Comparison of ENCODE assay signal across 8 cellular contexts in genomic region chr14:102437997-102438922, GRCh38.
DNase-seq lines count a peak whose midpoint lies in the region; ATAC-seq and TF ChIP-seq lines count a peak whose summit lies in the region.

No MANE protein-coding gene starts in this region.

- DNase-seq in GM04503 (ENCODE audit: low read depth) = peak; percentile 6
- peak; percentile 32 for DNase-seq in NAMALWA (ENCODE audit: low spot score)
- DNase-seq in activated naive CD8-positive, alpha-beta T cell treated with anti-CD3 and anti-CD28 coated beads, Interleukin-2, amount 50 U/mL, for 24 hours = peak; percentile 80
- peak; percentile 91 for DNase-seq in cardiac septum (ENCODE audit: low spot score)
- peak; percentile 86 for DNase-seq in pons (ENCODE audit: low spot score)
- DNase-seq in transverse colon = peak; percentile 91

- in situ Hi-C loops in transverse colon (cut with MboI; ENCODE audit: low pct_ligation_motif_present in 1 of 4, low pct_unique_long_range_greater_than_20kb in 1 of 4, low sequenced_read_pairs in 3 of 4) = loop anchor here in 3 of 4 donors (5.0 to 10.0 kb wide), 2 partner anchors 77 to 79 kb away; no protein-coding TSS in a partner anchor

- intact Hi-C loops in cardiac septum (cut with DNase I) = loop anchor here (1.0 kb wide), 1 partner anchor 79 kb away; no protein-coding TSS in a partner anchor
- intact Hi-C loops in transverse colon (cut with DNase I; ENCODE audit: low total_unique reads) = loop anchor here (2.0 kb wide), 1 partner anchor 79 kb away; no protein-coding TSS in a partner anchor

- H3K9me3 ChIP-seq in SU-DHL-6 (ENCODE audit: insufficient read depth, low read length) (no peaks in the 10 kb centered on the region), transverse colon (no peaks in the 10 kb centered on the region)

- H3K27me3 Mint-ChIP-seq in activated naive CD8-positive, alpha-beta T cell treated with anti-CD3 and anti-CD28 coated beads, Interleukin-2, amount 50 U/mL, for 24 hours = no peaks in the 10 kb centered on the region

- no peaks in the 10 kb centered on the region for H3K9me3 Mint-ChIP-seq in activated naive CD8-positive, alpha-beta T cell treated with anti-CD3 and anti-CD28 coated beads, Interleukin-2, amount 50 U/mL, for 24 hours

- no peaks in the 10 kb centered on the region for H3F3A ChIP-seq in SU-DHL-6 (ENCODE audit: insufficient read depth)

- H3K4me3 ChIP-seq in SU-DHL-6 (ENCODE audit: insufficient read depth, low read length, poor library complexity, severe bottlenecking) (no peak overlapping the region), transverse colon (peak overlapping the region in 2 of 4 donors; percentile 4 to 10)

- 14 to 38% methylated on average over 8 to 30 of the region's 31 CpGs for WGBS in transverse colon (ENCODE audit: low coverage in 1 of 2), 2 donors

- H2AFZ ChIP-seq in SU-DHL-6 (ENCODE audit: low read depth, low read length, severe bottlenecking) = no peak overlapping the region

- no peak overlapping the region for H3K4me3 Mint-ChIP-seq in activated naive CD8-positive, alpha-beta T cell treated with anti-CD3 and anti-CD28 coated beads, Interleukin-2, amount 50 U/mL, for 24 hours

- no peaks in the 10 kb centered on the region for H3K36me3 ChIP-seq in SU-DHL-6 (ENCODE audit: low read length)
- peaks cover 0 to 7% (median 0%) of the 10 kb centered on the region in 4 donors for H3K36me3 ChIP-seq in transverse colon

- no peak overlapping the region for H3K27ac ChIP-seq in SU-DHL-6 (ENCODE audit: low read depth, low read length)
- peak overlapping the region in 3 of 4 donors; percentile 3 to 58 (median 38) for H3K27ac ChIP-seq in transverse colon

- TF ChIP-seq POLR2A in transverse colon (IDR thresholded peaks at IDR 0.05) = no peak

- H3K4me1 ChIP-seq in transverse colon = peaks cover 5 to 20% (median 14%) of the 10 kb centered on the region in 4 donors

- TF ChIP-seq CTCF in SU-DHL-6 (IDR thresholded peaks at IDR 0.05; ENCODE audit: insufficient read depth, low read length, poor library complexity, severe bottlenecking) = peak; percentile 54
- TF ChIP-seq CTCF in transverse colon (IDR thresholded peaks at IDR 0.05) = peak; percentile 74 to 87 (median 77)

- H3K9me2 ChIP-seq in SU-DHL-6 (replicated peaks; ENCODE audit: insufficient read depth, low read length) = no peaks in the 10 kb centered on the region

- no peak overlapping the region for H3K9ac ChIP-seq in SU-DHL-6 (ENCODE audit: low read length)

- H3K4me1 Mint-ChIP-seq in activated naive CD8-positive, alpha-beta T cell treated with anti-CD3 and anti-CD28 coated beads, Interleukin-2, amount 50 U/mL, for 24 hours = peaks cover 2% of the 10 kb centered on the region

- H3K36me3 Mint-ChIP-seq in activated naive CD8-positive, alpha-beta T cell treated with anti-CD3 and anti-CD28 coated beads, Interleukin-2, amount 50 U/mL, for 24 hours (ENCODE audit: low read depth) = peaks cover 6% of the 10 kb centered on the region

- no peak for TF ChIP-seq EP300 in transverse colon (IDR thresholded peaks at IDR 0.05; ENCODE audit: low read depth)

- H3K4me2 ChIP-seq in SU-DHL-6 (ENCODE audit: low read depth, low read length, poor library complexity, severe bottlenecking) = peak overlapping the region; percentile 27

- peak; percentile 80 for ATAC-seq in activated naive CD8-positive, alpha-beta T cell treated with anti-CD3 and anti-CD28 coated beads, Interleukin-2, amount 50 U/mL, for 24 hours
- ATAC-seq in GM21515 (IDR thresholded peaks at IDR 0.05; ENCODE audit: unreplicated experiment) = no peak

- H4K20me1 ChIP-seq in SU-DHL-6 (ENCODE audit: low read depth, low read length) = no peaks in the 10 kb centered on the region

- no peaks in the 10 kb centered on the region for H3K79me2 ChIP-seq in SU-DHL-6 (ENCODE audit: insufficient read depth, low read length)

- H3K27ac Mint-ChIP-seq in activated naive CD8-positive, alpha-beta T cell treated with anti-CD3 and anti-CD28 coated beads, Interleukin-2, amount 50 U/mL, for 24 hours = no peak overlapping the region

- no peaks in the 10 kb centered on the region for H3K27me3 ChIP-seq in SU-DHL-6 (ENCODE audit: low read length)
- H3K27me3 ChIP-seq in transverse colon = no peaks in the 10 kb centered on the region

Comparison
In these comparisons a context has a peak if more than half of its experiments do, and no peak if none do; other contexts are left out.
1. DNase-seq: peak in every context shown above with its lines; median percentile 91 in cardiac septum; 91 in transverse colon; 86 in pons; 80 in activated naive CD8-positive, alpha-beta T cell treated with anti-CD3 and anti-CD28 coated beads, Interleukin-2, amount 50 U/mL, for 24 hours; 32 in NAMALWA; 6 in GM04503.